ENCODE assay signal across 15 cellular contexts in the genomic region with DNA sequence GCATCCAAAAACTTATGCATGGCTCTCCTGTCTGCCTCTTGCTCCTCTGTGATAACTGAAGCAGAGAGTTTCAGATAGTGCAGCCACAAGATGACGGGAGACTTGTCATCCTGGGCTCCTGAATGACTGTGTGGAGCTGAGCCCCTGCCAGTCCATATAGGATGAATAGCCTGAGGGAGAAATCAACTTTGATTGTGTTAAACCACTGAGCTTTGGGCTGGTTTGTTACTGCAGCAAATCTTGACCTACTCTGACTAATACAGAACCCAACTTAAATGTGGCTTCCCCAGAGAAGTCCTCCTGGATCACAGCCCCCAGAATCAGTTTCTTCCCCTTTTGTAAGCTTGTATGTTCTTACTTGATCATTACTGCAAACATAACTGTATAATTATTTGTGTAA. TPM values are rescaled to one million over a fixed set of nuclear protein-coding genes. Genes with fewer than 3 reads are reported as not detected.
DNase-seq lines count a peak whose midpoint lies in the region; ATAC-seq, FAIRE-seq and TF ChIP-seq lines count a peak whose summit lies in the region.
"Had no signal": no experiment of that assay in that cellular context is flagged by ENCODE, and none has a peak within 500 bp of the region (broad histone marks: within the 10 kb centered on the region; RNA-seq: fewer than 3 reads in every experiment).

No MANE protein-coding gene starts in this region.

- ATAC-seq in HepG2 = no peak
- ATAC-seq in right lobe of liver = no peak
- ATAC-seq in activated T-helper 17 cell treated with anti-CD3 and anti-CD28 coated beads, Interleukin-2, amount 50 U/mL, for 72 hours (replicated peaks) = peak; percentile 52
- no peak for ATAC-seq in upper lobe of left lung (ENCODE audit: low FRiP score in 2 of 2)
- ATAC-seq: HCT116 had no signal

- H3K27me3 ChIP-seq in HepG2 (ENCODE audit: control insufficient read depth in 1 of 2, insufficient read depth in 2 of 2, low read length in 2 of 2) (peaks cover 1 to 5% of the 10 kb centered on the region in 2 experiments; a peak in 1 of 5 replicates), right lobe of liver (no peaks in the 10 kb centered on the region), upper lobe of left lung (no peaks in the 10 kb centered on the region)
- H3K27me3 ChIP-seq: BLaER1 had no signal

- WGBS in HepG2 (ENCODE audit: low lambda C conversion rate) = 71% methylated on average over 1 of the region's 1 CpG
- WGBS in right lobe of liver (ENCODE audit: insufficient coverage, low coverage, low lambda C conversion rate, missing lambda C conversion rate) = 100% methylated on average over 1 of the region's 1 CpG
- WGBS in upper lobe of left lung, 2 donors = 86 to 90% methylated on average over 1 of the region's 1 CpG

- no peaks in the 10 kb centered on the region for H3K4me1 Mint-ChIP-seq in activated T-helper 17 cell treated with anti-CD3 and anti-CD28 coated beads, Interleukin-2, amount 50 U/mL, for 72 hours
- peaks cover 15% of the 10 kb centered on the region for H3K4me1 Mint-ChIP-seq in osteocyte (ENCODE audit: unreplicated experiment)

- TF ChIP-seq RAD21 in HepG2 (CRISPR knock-in tag; IDR thresholded peaks at IDR 0.05) = no peak

- no peaks in the 10 kb centered on the region for H3K79me2 ChIP-seq in HepG2 (ENCODE audit: insufficient read depth, low read length)

- H3K36me3 ChIP-seq in HepG2 (replicated peaks in 1 of 2; ENCODE audit: control insufficient read depth in 1 of 2, insufficient read depth in 2 of 2, low read length in 2 of 2) (no peaks in the 10 kb centered on the region), right lobe of liver (no peaks in the 10 kb centered on the region), upper lobe of left lung (no peaks in the 10 kb centered on the region)
- H3K36me3 ChIP-seq: BLaER1 had no signal

- POLR2A ChIA-PET in HepG2 (lab: Yijun Ruan, JAX) = no interaction called here

- H3K4me1 ChIP-seq in HepG2 (ENCODE audit: insufficient read depth, low read length) = peaks cover 20% of the 10 kb centered on the region; the same call in 1 of the 2 replicates
- no peaks in the 10 kb centered on the region for H3K4me1 ChIP-seq in right lobe of liver
- no peaks in the 10 kb centered on the region for H3K4me1 ChIP-seq in upper lobe of left lung

- H3K27me3 Mint-ChIP-seq in activated T-helper 17 cell treated with anti-CD3 and anti-CD28 coated beads, Interleukin-2, amount 50 U/mL, for 72 hours = peaks cover 5% of the 10 kb centered on the region
- H3K27me3 Mint-ChIP-seq in osteocyte (ENCODE audit: unreplicated experiment) = no peaks in the 10 kb centered on the region

- no peak for TF ChIP-seq POLR2A in HepG2 (IDR thresholded peaks at IDR 0.05; ENCODE audit: insufficient read depth in 1 of 2, low read depth in 2 of 2, low read length in 2 of 2)
- TF ChIP-seq POLR2A in right lobe of liver (IDR thresholded peaks at IDR 0.05) = no peak
- no peak for TF ChIP-seq POLR2A in upper lobe of left lung (IDR thresholded peaks at IDR 0.05)

- in situ Hi-C loops in HepG2 (cut with HindIII; ENCODE audit: extremely low pct_ligation_motif_present, low pct_unique_long_range_greater_than_20kb) = no loop called here

- H3K4me3 Mint-ChIP-seq in activated T-helper 17 cell treated with anti-CD3 and anti-CD28 coated beads, Interleukin-2, amount 50 U/mL, for 72 hours = no peak overlapping the region
- H3K4me3 Mint-ChIP-seq in osteocyte (ENCODE audit: unreplicated experiment) = no peak overlapping the region

- no peak for TF ChIP-seq EP300 in HepG2 (IDR thresholded peaks at IDR 0.05; ENCODE audit: low read depth in 2 of 2, low read length in 2 of 2)
- TF ChIP-seq EP300 in HepG2 (CRISPR knock-in tag; IDR thresholded peaks at IDR 0.05; ENCODE audit: borderline replicate concordance) = no peak
- TF ChIP-seq EP300 in upper lobe of left lung (IDR thresholded peaks at IDR 0.05) = no peak

- no peak overlapping the region for H3K4me2 ChIP-seq in HepG2 (ENCODE audit: low read depth, low read length)
- H3K4me2 ChIP-seq: BLaER1 had no signal

- H3K9ac ChIP-seq in HepG2 (ENCODE audit: insufficient read depth, low read depth, low read length) = no peak overlapping the region
- H3K9ac ChIP-seq: BLaER1 had no signal

- TF ChIP-seq CTCF in HepG2 (CRISPR knock-in tag; IDR thresholded peaks at IDR 0.05) (no peak), right lobe of liver (IDR thresholded peaks at IDR 0.05) (no peak), osteocyte (IDR thresholded peaks at IDR 0.05) (no peak), upper lobe of left lung (IDR thresholded peaks at IDR 0.05) (no peak)

- no peaks in the 10 kb centered on the region for H3K9me3 ChIP-seq in HepG2 (ENCODE audit: low read length)
- H3K9me3 ChIP-seq in right lobe of liver = no peaks in the 10 kb centered on the region
- no peaks in the 10 kb centered on the region for H3K9me3 ChIP-seq in upper lobe of left lung
- H3K9me3 ChIP-seq: BLaER1 had no signal

- FAIRE-seq in HepG2 (lab: Jason Lieb, UNC) = no peak
- FAIRE-seq: GM18507, H54 had no signal

- H4K20me1 ChIP-seq in HepG2 (ENCODE audit: insufficient read depth, low read length) = no peaks in the 10 kb centered on the region
- H4K20me1 ChIP-seq: BLaER1 had no signal

- DNase-seq in HepG2 (ENCODE audit: low spot score) (no peak), right lobe of liver (no peak), osteocyte (ENCODE audit: extremely low spot score, unreplicated experiment) (no peak), upper lobe of left lung (no peak), NOMO-1 treated with DMSO at 0.1 percent for 48 hours (lab: John Stamatoyannopoulos, UW; ENCODE audit: unreplicated experiment) (no peak)
- DNase-seq: 8988T, AML-193, DMS 273 treated with DMSO at 0.1 percent for 48 hours, GM23248, IMR-90 had no signal

- H2AFZ ChIP-seq in HepG2 (ENCODE audit: low read length) = no peak overlapping the region
- H2AFZ ChIP-seq: GM23248 had no signal

- no peak overlapping the region for H3K27ac Mint-ChIP-seq in activated T-helper 17 cell treated with anti-CD3 and anti-CD28 coated beads, Interleukin-2, amount 50 U/mL, for 72 hours
- H3K27ac Mint-ChIP-seq in osteocyte (ENCODE audit: unreplicated experiment) = peak overlapping the region; percentile 79

- intact Hi-C loops in HepG2 (cut with micrococcal nuclease; ENCODE audit: unreplicated experiment) (no loop called here), right lobe of liver (cut with DNase I) (no loop called here)

- no peaks in the 10 kb centered on the region for H3K36me3 Mint-ChIP-seq in activated T-helper 17 cell treated with anti-CD3 and anti-CD28 coated beads, Interleukin-2, amount 50 U/mL, for 72 hours (ENCODE audit: low read depth)
- H3K36me3 Mint-ChIP-seq in osteocyte (ENCODE audit: unreplicated experiment) = no peaks in the 10 kb centered on the region

- H3K27ac ChIP-seq in HepG2 (ENCODE audit: extremely low read length, insufficient read depth, low read length) (no peak overlapping the region), right lobe of liver (no peak overlapping the region), upper lobe of left lung (no peak overlapping the region)
- H3K27ac ChIP-seq: BLaER1 had no signal

- H3K9me3 Mint-ChIP-seq in activated T-helper 17 cell treated with anti-CD3 and anti-CD28 coated beads, Interleukin-2, amount 50 U/mL, for 72 hours = no peaks in the 10 kb centered on the region
- H3K9me3 Mint-ChIP-seq in osteocyte (ENCODE audit: unreplicated experiment) = peaks cover 3% of the 10 kb centered on the region

- CTCF ChIA-PET in HepG2 (lab: Yijun Ruan, JAX; ENCODE audit: low intra/inter-chr PET ratio, low total read pairs) = no interaction called here

- H3K4me3 ChIP-seq in HepG2 (replicated peaks in 1 of 3; ENCODE audit: insufficient read depth in 1 of 3, low read depth in 2 of 3, low read length in 3 of 3) (no peak overlapping the region), right lobe of liver (no peak overlapping the region), upper lobe of left lung (no peak overlapping the region)
- H3K4me3 ChIP-seq: BLaER1, GM23248 had no signal

- BruUV-seq in HepG2 (replicated peaks; lab: Mats Ljungman, UMichigan) = no TSS peak

RNA-seq across cellular contexts. Expression of gene ATG4D, which starts 11.2 kb away (rescaled TPM):
- total RNA-seq in HepG2 (2016; rRNA removed; fragmentation: Illumina TruSeq; extraction: Trizol) (9.3 and 19.0 TPM in 2 replicates), right lobe of liver (10 to 100 TPM in 4 of 6 experiments, 1 to 10 TPM in 2; 8.1 to 19.7 (median 11.8) TPM), osteocyte (28.7 and 30.9 TPM in 2 replicates), upper lobe of left lung (10 to 100 TPM; 18.1 to 49.2 (median 27.7) TPM)
- total RNA-seq in HepG2 (2016; cell fraction: cytosol; rRNA removed; fragmentation: Illumina TruSeq; extraction: Trizol; ENCODE audit: low read depth) = 20.9 and 26.1 TPM in 2 replicates
- total RNA-seq in HepG2 (2016; cell fraction: insoluble cytoplasmic fraction; rRNA removed; fragmentation: Illumina TruSeq; extraction: Trizol) = 8.3 and 18.7 TPM in 2 replicates
- total RNA-seq in HepG2 (2016; cell fraction: membrane; rRNA removed; fragmentation: Illumina TruSeq; extraction: Trizol) = 35.4 and 38.3 TPM in 2 replicates
- total RNA-seq in HepG2 (2016; cell fraction: nucleus; rRNA removed; fragmentation: Illumina TruSeq; extraction: Trizol) = 17.2 TPM in 2 replicates
- polyA plus RNA-seq in HepG2 (2011; rRNA removed) = 17.8 and 22.9 TPM in 2 replicates
- 16.1 and 23.3 TPM in 2 replicates for polyA plus RNA-seq in HepG2 (2011; cell fraction: cytosol; rRNA removed)
- 60.1 and 73.0 TPM in 2 replicates for polyA plus RNA-seq in HepG2 (2011; cell fraction: nucleus; rRNA removed)
- polyA plus RNA-seq in HepG2 (2012) = 16.8 and 18.5 TPM in 2 replicates
- 22.2 and 28.5 TPM in 2 replicates for polyA plus RNA-seq in HepG2 (2016; cell fraction: cytosol; fragmentation: Illumina TruSeq; extraction: Trizol; ENCODE audit: low read depth)
- polyA plus RNA-seq in HepG2 (2016; cell fraction: insoluble cytoplasmic fraction; fragmentation: Illumina TruSeq; extraction: Trizol; ENCODE audit: low read depth) = 11.1 and 14.6 TPM in 2 replicates
- polyA plus RNA-seq in HepG2 (2016; cell fraction: membrane; fragmentation: Illumina TruSeq; extraction: Trizol; ENCODE audit: low read depth) = 29.9 and 35.4 TPM in 2 replicates
- 35.0 and 45.7 TPM in 2 replicates for polyA plus RNA-seq in HepG2 (2016; cell fraction: nucleus; fragmentation: Illumina TruSeq; extraction: Trizol; ENCODE audit: insufficient read depth, low read depth)
- 33.4 and 51.6 TPM in 2 replicates for polyA minus RNA-seq in HepG2 (2011; rRNA and poly(A)+ RNA removed; ENCODE audit: low replicate concordance)
- polyA minus RNA-seq in HepG2 (2011; cell fraction: cytosol; rRNA and poly(A)+ RNA removed) = 18.5 and 22.9 TPM in 2 replicates
- 13.3 and 16.9 TPM in 2 replicates for polyA minus RNA-seq in HepG2 (2011; cell fraction: nucleus; rRNA and poly(A)+ RNA removed)
- 10 to 100 TPM; 27.4 to 37.8 TPM for total RNA-seq in activated T-helper 17 cell treated with anti-CD3 and anti-CD28 coated beads, Interleukin-2, amount 50 U/mL, for 72 hours

RNA-seq across cellular contexts. Expression of gene S1PR5, which starts 15.2 kb away (rescaled TPM):
- total RNA-seq in HepG2 (2016; rRNA removed; fragmentation: Illumina TruSeq; extraction: Trizol) (not detected in 2 replicates), right lobe of liver (under 1 TPM in 5 of 6 experiments, not detected in 1; 0.20 to 0.43 (median 0.35) TPM), osteocyte (0.83 and 1.8 TPM in 2 replicates), upper lobe of left lung (1 to 10 TPM in 4 of 6 donors, under 1 TPM in 2; 0.49 to 2.7 (median 1.8) TPM)
- not detected in 2 replicates for total RNA-seq in HepG2 (2016; cell fraction: cytosol; rRNA removed; fragmentation: Illumina TruSeq; extraction: Trizol; ENCODE audit: low read depth)
- total RNA-seq in HepG2 (2016; cell fraction: insoluble cytoplasmic fraction; rRNA removed; fragmentation: Illumina TruSeq; extraction: Trizol) = 0.09 TPM in 1 of 2 replicates, not detected in the other
- total RNA-seq in HepG2 (2016; cell fraction: membrane; rRNA removed; fragmentation: Illumina TruSeq; extraction: Trizol) = not detected in 2 replicates
- not detected in 2 replicates for total RNA-seq in HepG2 (2016; cell fraction: nucleus; rRNA removed; fragmentation: Illumina TruSeq; extraction: Trizol)
- polyA plus RNA-seq in HepG2 (2011; rRNA removed) = 0.04 TPM in 1 of 2 replicates, not detected in the other
- 0.04 TPM in 1 of 2 replicates, not detected in the other for polyA plus RNA-seq in HepG2 (2011; cell fraction: cytosol; rRNA removed)
- polyA plus RNA-seq in HepG2 (2011; cell fraction: nucleus; rRNA removed) = not detected in 2 replicates
- not detected in 2 replicates for polyA plus RNA-seq in HepG2 (2012)
- polyA plus RNA-seq in HepG2 (2016; cell fraction: cytosol; fragmentation: Illumina TruSeq; extraction: Trizol; ENCODE audit: low read depth) = not detected in 2 replicates
- not detected in 2 replicates for polyA plus RNA-seq in HepG2 (2016; cell fraction: insoluble cytoplasmic fraction; fragmentation: Illumina TruSeq; extraction: Trizol; ENCODE audit: low read depth)
- not detected in 2 replicates for polyA plus RNA-seq in HepG2 (2016; cell fraction: membrane; fragmentation: Illumina TruSeq; extraction: Trizol; ENCODE audit: low read depth)
- not detected in 2 replicates for polyA plus RNA-seq in HepG2 (2016; cell fraction: nucleus; fragmentation: Illumina TruSeq; extraction: Trizol; ENCODE audit: insufficient read depth, low read depth)
- polyA minus RNA-seq in HepG2 (2011; rRNA and poly(A)+ RNA removed; ENCODE audit: low replicate concordance) = 0.72 TPM in 1 of 2 replicates, not detected in the other
- not detected in 2 replicates for polyA minus RNA-seq in HepG2 (2011; cell fraction: cytosol; rRNA and poly(A)+ RNA removed)
- polyA minus RNA-seq in HepG2 (2011; cell fraction: nucleus; rRNA and poly(A)+ RNA removed) = not detected in 2 replicates
- total RNA-seq in activated T-helper 17 cell treated with anti-CD3 and anti-CD28 coated beads, Interleukin-2, amount 50 U/mL, for 72 hours = under 1 TPM in 1 of 2 donors, not detected in 1; 0.11 TPM

RNA-seq across cellular contexts. Expression of gene KEAP1, which starts 29.3 kb away (rescaled TPM):
- total RNA-seq in HepG2 (2016; rRNA removed; fragmentation: Illumina TruSeq; extraction: Trizol) (72.9 and 75.5 TPM in 2 replicates), right lobe of liver (10 to 100 TPM; 36.7 to 60.7 (median 41.2) TPM), osteocyte (80.1 and 80.9 TPM in 2 replicates), upper lobe of left lung (10 to 100 TPM; 34.6 to 85.1 (median 60.7) TPM)
- 37.8 and 38.2 TPM in 2 replicates for total RNA-seq in HepG2 (2016; cell fraction: cytosol; rRNA removed; fragmentation: Illumina TruSeq; extraction: Trizol; ENCODE audit: low read depth)
- 60.9 and 73.7 TPM in 2 replicates for total RNA-seq in HepG2 (2016; cell fraction: insoluble cytoplasmic fraction; rRNA removed; fragmentation: Illumina TruSeq; extraction: Trizol)
- total RNA-seq in HepG2 (2016; cell fraction: membrane; rRNA removed; fragmentation: Illumina TruSeq; extraction: Trizol) = 75.5 and 78.9 TPM in 2 replicates
- total RNA-seq in HepG2 (2016; cell fraction: nucleus; rRNA removed; fragmentation: Illumina TruSeq; extraction: Trizol) = 35.4 and 45.7 TPM in 2 replicates
- 56.7 and 72.4 TPM in 2 replicates for polyA plus RNA-seq in HepG2 (2011; rRNA removed)
- polyA plus RNA-seq in HepG2 (2011; cell fraction: cytosol; rRNA removed) = 40.4 and 55.8 TPM in 2 replicates
- polyA plus RNA-seq in HepG2 (2011; cell fraction: nucleus; rRNA removed) = 51.5 and 70.2 TPM in 2 replicates
- polyA plus RNA-seq in HepG2 (2012) = 46.5 and 50.3 TPM in 2 replicates
- polyA plus RNA-seq in HepG2 (2016; cell fraction: cytosol; fragmentation: Illumina TruSeq; extraction: Trizol; ENCODE audit: low read depth) = 24.3 and 29.7 TPM in 2 replicates
- polyA plus RNA-seq in HepG2 (2016; cell fraction: insoluble cytoplasmic fraction; fragmentation: Illumina TruSeq; extraction: Trizol; ENCODE audit: low read depth) = 71.7 and 84.0 TPM in 2 replicates
- polyA plus RNA-seq in HepG2 (2016; cell fraction: membrane; fragmentation: Illumina TruSeq; extraction: Trizol; ENCODE audit: low read depth) = 56.3 and 60.2 TPM in 2 replicates
- polyA plus RNA-seq in HepG2 (2016; cell fraction: nucleus; fragmentation: Illumina TruSeq; extraction: Trizol; ENCODE audit: insufficient read depth, low read depth) = 62.2 and 71.4 TPM in 2 replicates
- polyA minus RNA-seq in HepG2 (2011; rRNA and poly(A)+ RNA removed; ENCODE audit: low replicate concordance) = 113 and 248 TPM in 2 replicates
- 40.0 and 43.1 TPM in 2 replicates for polyA minus RNA-seq in HepG2 (2011; cell fraction: cytosol; rRNA and poly(A)+ RNA removed)
- 24.3 and 29.7 TPM in 2 replicates for polyA minus RNA-seq in HepG2 (2011; cell fraction: nucleus; rRNA and poly(A)+ RNA removed)
- total RNA-seq in activated T-helper 17 cell treated with anti-CD3 and anti-CD28 coated beads, Interleukin-2, amount 50 U/mL, for 72 hours = 10 to 100 TPM; 71.5 to 99.6 TPM

RNA-seq across cellular contexts. Expression of gene KRI1, which starts 33.4 kb away (rescaled TPM):
- total RNA-seq in HepG2 (2016; rRNA removed; fragmentation: Illumina TruSeq; extraction: Trizol) = 10.2 and 11.7 TPM in 2 replicates
- total RNA-seq in HepG2 (2016; cell fraction: cytosol; rRNA removed; fragmentation: Illumina TruSeq; extraction: Trizol; ENCODE audit: low read depth) = 2.3 and 3.1 TPM in 2 replicates
- total RNA-seq in HepG2 (2016; cell fraction: insoluble cytoplasmic fraction; rRNA removed; fragmentation: Illumina TruSeq; extraction: Trizol) = 8.4 and 12.8 TPM in 2 replicates
- total RNA-seq in HepG2 (2016; cell fraction: membrane; rRNA removed; fragmentation: Illumina TruSeq; extraction: Trizol) = 3.2 and 3.9 TPM in 2 replicates
- 9.0 and 10.0 TPM in 2 replicates for total RNA-seq in HepG2 (2016; cell fraction: nucleus; rRNA removed; fragmentation: Illumina TruSeq; extraction: Trizol)
- 9.1 and 12.7 TPM in 2 replicates for polyA plus RNA-seq in HepG2 (2011; rRNA removed)
- polyA plus RNA-seq in HepG2 (2011; cell fraction: cytosol; rRNA removed) = 4.8 and 4.9 TPM in 2 replicates
- 29.3 and 32.2 TPM in 2 replicates for polyA plus RNA-seq in HepG2 (2011; cell fraction: nucleus; rRNA removed)
- 12.5 and 15.9 TPM in 2 replicates for polyA plus RNA-seq in HepG2 (2012)
- polyA plus RNA-seq in HepG2 (2016; cell fraction: cytosol; fragmentation: Illumina TruSeq; extraction: Trizol; ENCODE audit: low read depth) = 1.9 and 2.1 TPM in 2 replicates
- 11.0 and 12.8 TPM in 2 replicates for polyA plus RNA-seq in HepG2 (2016; cell fraction: insoluble cytoplasmic fraction; fragmentation: Illumina TruSeq; extraction: Trizol; ENCODE audit: low read depth)
- polyA plus RNA-seq in HepG2 (2016; cell fraction: membrane; fragmentation: Illumina TruSeq; extraction: Trizol; ENCODE audit: low read depth) = 3.0 and 4.1 TPM in 2 replicates
- polyA plus RNA-seq in HepG2 (2016; cell fraction: nucleus; fragmentation: Illumina TruSeq; extraction: Trizol; ENCODE audit: insufficient read depth, low read depth) = 59.6 and 63.0 TPM in 2 replicates
- 12.6 and 33.9 TPM in 2 replicates for polyA minus RNA-seq in HepG2 (2011; rRNA and poly(A)+ RNA removed; ENCODE audit: low replicate concordance)
- polyA minus RNA-seq in HepG2 (2011; cell fraction: cytosol; rRNA and poly(A)+ RNA removed) = 5.1 and 8.9 TPM in 2 replicates
- polyA minus RNA-seq in HepG2 (2011; cell fraction: nucleus; rRNA and poly(A)+ RNA removed) = 8.8 and 9.8 TPM in 2 replicates
- 1 to 10 TPM; 5.8 to 9.6 (median 8.5) TPM for total RNA-seq in right lobe of liver
- 10 to 100 TPM; 43.3 to 52.5 TPM for total RNA-seq in activated T-helper 17 cell treated with anti-CD3 and anti-CD28 coated beads, Interleukin-2, amount 50 U/mL, for 72 hours
- total RNA-seq in osteocyte = 29.0 and 29.3 TPM in 2 replicates
- 10 to 100 TPM; 13.1 to 74.4 (median 24.5) TPM for total RNA-seq in upper lobe of left lung

RNA-seq across cellular contexts. Expression of gene CDKN2D, which starts 36.3 kb away (rescaled TPM):
- total RNA-seq in HepG2 (2016; rRNA removed; fragmentation: Illumina TruSeq; extraction: Trizol) = 4.8 and 5.4 TPM in 2 replicates
- total RNA-seq in HepG2 (2016; cell fraction: cytosol; rRNA removed; fragmentation: Illumina TruSeq; extraction: Trizol; ENCODE audit: low read depth) = 4.1 and 5.0 TPM in 2 replicates
- 4.8 and 5.1 TPM in 2 replicates for total RNA-seq in HepG2 (2016; cell fraction: insoluble cytoplasmic fraction; rRNA removed; fragmentation: Illumina TruSeq; extraction: Trizol)
- 7.2 and 8.5 TPM in 2 replicates for total RNA-seq in HepG2 (2016; cell fraction: membrane; rRNA removed; fragmentation: Illumina TruSeq; extraction: Trizol)
- 2.6 and 3.2 TPM in 2 replicates for total RNA-seq in HepG2 (2016; cell fraction: nucleus; rRNA removed; fragmentation: Illumina TruSeq; extraction: Trizol)
- 8.0 and 8.6 TPM in 2 replicates for polyA plus RNA-seq in HepG2 (2011; rRNA removed)
- polyA plus RNA-seq in HepG2 (2011; cell fraction: cytosol; rRNA removed) = 9.2 and 13.0 TPM in 2 replicates
- 7.4 and 7.6 TPM in 2 replicates for polyA plus RNA-seq in HepG2 (2011; cell fraction: nucleus; rRNA removed)
- 2.5 and 6.6 TPM in 2 replicates for polyA plus RNA-seq in HepG2 (2012)
- polyA plus RNA-seq in HepG2 (2016; cell fraction: cytosol; fragmentation: Illumina TruSeq; extraction: Trizol; ENCODE audit: low read depth) = 6.2 and 7.7 TPM in 2 replicates
- polyA plus RNA-seq in HepG2 (2016; cell fraction: insoluble cytoplasmic fraction; fragmentation: Illumina TruSeq; extraction: Trizol; ENCODE audit: low read depth) = 6.3 and 8.0 TPM in 2 replicates
- 8.2 and 8.7 TPM in 2 replicates for polyA plus RNA-seq in HepG2 (2016; cell fraction: membrane; fragmentation: Illumina TruSeq; extraction: Trizol; ENCODE audit: low read depth)
- polyA plus RNA-seq in HepG2 (2016; cell fraction: nucleus; fragmentation: Illumina TruSeq; extraction: Trizol; ENCODE audit: insufficient read depth, low read depth) = 11.5 and 12.4 TPM in 2 replicates
- polyA minus RNA-seq in HepG2 (2011; rRNA and poly(A)+ RNA removed; ENCODE audit: low replicate concordance) = 7.8 and 7.9 TPM in 2 replicates
- 1.8 and 2.3 TPM in 2 replicates for polyA minus RNA-seq in HepG2 (2011; cell fraction: cytosol; rRNA and poly(A)+ RNA removed)
- 0.39 and 0.87 TPM in 2 replicates for polyA minus RNA-seq in HepG2 (2011; cell fraction: nucleus; rRNA and poly(A)+ RNA removed)
- 1 to 10 TPM in 4 of 6 experiments, under 1 TPM in 2; 0.97 to 2.8 (median 2.0) TPM for total RNA-seq in right lobe of liver
- total RNA-seq in activated T-helper 17 cell treated with anti-CD3 and anti-CD28 coated beads, Interleukin-2, amount 50 U/mL, for 72 hours = 10 to 100 TPM; 21.2 to 46.6 TPM
- 9.4 and 13.0 TPM in 2 replicates for total RNA-seq in osteocyte
- 10 to 100 TPM in 5 of 6 donors, 1 to 10 TPM in 1; 2.1 to 21.3 (median 15.9) TPM for total RNA-seq in upper lobe of left lung
